In genomic region chr4:106201373-106201772, GRCh38 we compare ENCODE assay signal across 9 cellular contexts.
DNase-seq lines count a peak whose midpoint lies in the region; ATAC-seq and TF ChIP-seq lines count a peak whose summit lies in the region.
"Had no signal": no experiment of that assay in that cellular context is flagged by ENCODE, and none has a peak within 500 bp of the region (broad histone marks: within the 10 kb centered on the region; RNA-seq: fewer than 3 reads in every experiment).

No MANE protein-coding gene starts in this region.

- H3K27me3 ChIP-seq in endodermal cell (ENCODE audit: control insufficient read depth, insufficient read depth, low read length, poor library complexity, severe bottlenecking) (no peaks in the 10 kb centered on the region), smooth muscle cell (ENCODE audit: low read depth) (no peaks in the 10 kb centered on the region)
- no peaks in the 10 kb centered on the region for H3K27me3 ChIP-seq in CD4-positive, alpha-beta memory T cell (ENCODE audit: insufficient read depth, low read length)

- H3K9ac ChIP-seq in endodermal cell (ENCODE audit: extremely low read depth, low read length, poor library complexity, severe bottlenecking) (no peak overlapping the region), smooth muscle cell (ENCODE audit: low read depth) (no peak overlapping the region)

- H4K20me1 ChIP-seq in smooth muscle cell (ENCODE audit: low read depth), result no peaks in the 10 kb centered on the region

- H2AFZ ChIP-seq in smooth muscle cell (ENCODE audit: low read depth), result no peak overlapping the region

- ATAC-seq in activated CD4-positive, CD25-positive, alpha-beta regulatory T cell treated with anti-CD3 and anti-CD28 coated beads, Interleukin-2, amount 50 U/mL, for 24 hours, result no peak

- H3K27me3 Mint-ChIP-seq in endodermal cell (ENCODE audit: insufficient read depth), result no peaks in the 10 kb centered on the region
- H3K27me3 Mint-ChIP-seq in CD4-positive, alpha-beta memory T cell, result no peaks in the 10 kb centered on the region
- H3K27me3 Mint-ChIP-seq: IgD-negative memory B cell had no signal

- intact Hi-C loops in posterior cingulate gyrus (cut with DNase I), result no loop called here
- intact Hi-C loops in CD4-positive, alpha-beta memory T cell (cut with micrococcal nuclease), result loop anchor here (5.0 kb wide), 1 partner anchor 679 kb away; no protein-coding TSS in a partner anchor

- H3K4me1 ChIP-seq in endodermal cell (ENCODE audit: control insufficient read depth, insufficient read depth, low read length), result no peaks in the 10 kb centered on the region
- no peaks in the 10 kb centered on the region for H3K4me1 ChIP-seq in smooth muscle cell (ENCODE audit: low read depth)
- no peaks in the 10 kb centered on the region for H3K4me1 ChIP-seq in CD4-positive, alpha-beta memory T cell (ENCODE audit: insufficient read depth, low read length)

- TF ChIP-seq CTCF in endodermal cell (conservative IDR thresholded peaks at IDR 0.05), result peak; percentile 54
- peak; percentile 38 for TF ChIP-seq CTCF in smooth muscle cell (IDR thresholded peaks at IDR 0.05; ENCODE audit: borderline replicate concordance, insufficient read depth, poor library complexity, severe bottlenecking)

- no peak overlapping the region for H3K27ac Mint-ChIP-seq in endodermal cell
- H3K27ac Mint-ChIP-seq in CD4-positive, alpha-beta memory T cell, result no peak overlapping the region
- H3K27ac Mint-ChIP-seq: IgD-negative memory B cell had no signal

- peak; percentile 2 for DNase-seq in SKM-1 (lab: John Stamatoyannopoulos, UW; ENCODE audit: unreplicated experiment)
- no peak for DNase-seq in SKM-1 treated with dmso at 0.1 percent for 144 hours (lab: John Stamatoyannopoulos, UW; ENCODE audit: unreplicated experiment)
- peak; percentile 19 for DNase-seq in NCI-H446 treated with DMSO at 0.1 percent for 48 hours (lab: John Stamatoyannopoulos, UW)
- no peak for DNase-seq in endodermal cell
- DNase-seq in smooth muscle cell (lab: John Stamatoyannopoulos, UW; ENCODE audit: unreplicated experiment), result no peak
- no peak for DNase-seq in posterior cingulate gyrus
- no peak for DNase-seq in CD4-positive, alpha-beta memory T cell

- no peak overlapping the region for H3K4me3 Mint-ChIP-seq in endodermal cell
- no peak overlapping the region for H3K4me3 Mint-ChIP-seq in CD4-positive, alpha-beta memory T cell
- H3K4me3 Mint-ChIP-seq: IgD-negative memory B cell had no signal

- H3K36me3 Mint-ChIP-seq in endodermal cell (ENCODE audit: low read depth), result no peaks in the 10 kb centered on the region
- H3K36me3 Mint-ChIP-seq in CD4-positive, alpha-beta memory T cell, result peaks cover 11 to 17% of the 10 kb centered on the region in 2 donors

- H3F3A ChIP-seq in smooth muscle cell (ENCODE audit: low read depth), result no peaks in the 10 kb centered on the region

- CTCF ChIA-PET in CD4-positive, alpha-beta memory T cell (lab: Charles Lee; ENCODE audit: partially characterized antibody), result no interaction called here

- H3K9me3 Mint-ChIP-seq in endodermal cell, result no peaks in the 10 kb centered on the region
- no peaks in the 10 kb centered on the region for H3K9me3 Mint-ChIP-seq in CD4-positive, alpha-beta memory T cell
- H3K9me3 Mint-ChIP-seq: IgD-negative memory B cell had no signal

- no peak overlapping the region for H3K4me2 ChIP-seq in smooth muscle cell

- no peaks in the 10 kb centered on the region for H3K9me3 ChIP-seq in endodermal cell (ENCODE audit: control insufficient read depth, low read length)
- H3K9me3 ChIP-seq in smooth muscle cell (replicated peaks; ENCODE audit: low read depth), result no peaks in the 10 kb centered on the region
- no peaks in the 10 kb centered on the region for H3K9me3 ChIP-seq in CD4-positive, alpha-beta memory T cell (ENCODE audit: control insufficient read depth in 1 of 2, low read length in 2 of 2)

- POLR2A ChIA-PET in CD4-positive, alpha-beta memory T cell (lab: Charles Lee; ENCODE audit: partially characterized antibody), result no interaction called here

- peaks cover 6% of the 10 kb centered on the region for H3K4me1 Mint-ChIP-seq in endodermal cell
- no peaks in the 10 kb centered on the region for H3K4me1 Mint-ChIP-seq in CD4-positive, alpha-beta memory T cell

- H3K36me3 ChIP-seq in endodermal cell (ENCODE audit: control insufficient read depth, insufficient read depth, low read length) (peaks cover 4% of the 10 kb centered on the region), smooth muscle cell (ENCODE audit: low read depth) (no peaks in the 10 kb centered on the region)
- H3K36me3 ChIP-seq in CD4-positive, alpha-beta memory T cell (ENCODE audit: insufficient read depth, low read length), result no peaks in the 10 kb centered on the region

- no peaks in the 10 kb centered on the region for H3K79me2 ChIP-seq in smooth muscle cell (ENCODE audit: low read depth)

- H3K27ac ChIP-seq in endodermal cell (ENCODE audit: low read depth, low read length) (no peak overlapping the region), smooth muscle cell (ENCODE audit: low read depth) (no peak overlapping the region)
- H3K27ac ChIP-seq in CD4-positive, alpha-beta memory T cell (ENCODE audit: low read depth, low read length), result no peak overlapping the region

- H3K4me3 ChIP-seq in endodermal cell (ENCODE audit: low read length) (no peak overlapping the region), smooth muscle cell (no peak overlapping the region)
- H3K4me3 ChIP-seq in CD4-positive, alpha-beta memory T cell (ENCODE audit: low read length in 2 of 2), result no peak overlapping the region

Comparison
In these comparisons a context has a peak if more than half of its experiments do, and no peak if none do; other contexts are left out.
1. DNase-seq: peak in SKM-1 (single experiment) and NCI-H446 treated with DMSO at 0.1 percent for 48 hours (single experiment); none in SKM-1 treated with dmso at 0.1 percent for 144 hours (single experiment), endodermal cell (single experiment), smooth muscle cell (single experiment), posterior cingulate gyrus (0 of 10) and CD4-positive, alpha-beta memory T cell (0 of 5).